In the genomic region with DNA sequence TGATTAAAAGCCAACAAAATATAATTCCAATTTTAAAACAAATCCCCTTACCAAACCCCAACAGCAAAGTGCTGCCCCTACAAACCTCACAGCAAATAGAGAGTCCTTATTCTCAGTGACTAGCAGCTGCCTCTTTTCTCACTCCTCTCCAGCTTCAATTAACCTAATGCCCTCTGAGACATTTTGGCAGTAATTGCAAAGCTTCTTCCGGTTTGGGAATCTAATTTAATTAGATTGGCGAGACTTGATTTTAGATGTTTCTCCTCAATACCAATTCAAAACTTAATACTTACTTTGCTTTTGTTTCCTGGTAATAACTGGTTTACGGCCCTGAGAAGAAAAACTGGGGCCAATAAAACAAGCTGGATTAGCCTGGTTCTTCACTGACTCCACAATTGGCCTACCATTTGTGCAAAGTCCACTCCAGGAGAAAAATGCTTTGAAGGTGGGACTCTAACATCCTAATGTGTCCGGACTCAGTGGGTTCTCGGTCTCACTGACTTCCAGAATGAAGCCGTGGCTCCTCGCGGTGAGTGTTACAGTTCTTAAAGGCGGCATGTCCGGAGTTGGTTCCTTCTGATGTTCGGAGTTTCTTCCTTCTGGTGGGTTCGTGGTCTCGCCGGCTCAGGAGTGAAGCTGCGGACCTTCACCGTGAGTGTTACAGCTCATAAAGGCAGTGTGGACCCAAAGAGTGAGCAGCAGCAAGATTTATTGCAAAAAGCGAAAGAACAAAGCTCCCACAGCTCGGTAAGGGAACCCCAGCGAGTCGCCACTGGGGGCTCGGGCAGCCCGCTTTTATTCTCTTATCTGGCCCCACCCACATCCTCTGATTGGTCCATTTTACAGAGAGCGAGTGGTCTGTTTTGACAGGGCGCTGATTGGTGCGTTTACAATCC, we compare ENCODE assay signal across 23 cellular contexts. TPM values are rescaled to one million over a fixed set of nuclear protein-coding genes. Genes with fewer than 3 reads are reported as not detected.
DNase-seq lines count a peak whose midpoint lies in the region; ATAC-seq and TF ChIP-seq lines count a peak whose summit lies in the region.
"Had no signal": no experiment of that assay in that cellular context is flagged by ENCODE, and none has a peak within 500 bp of the region (broad histone marks: within the 10 kb centered on the region; RNA-seq: fewer than 3 reads in every experiment).

No MANE protein-coding gene starts in this region.

- no peak overlapping the region for H3K4me3 ChIP-seq in Panc1 (ENCODE audit: low read depth in 2 of 2, low read length in 2 of 2)
- no peak overlapping the region for H3K4me3 ChIP-seq in hepatocyte
- H3K4me3 ChIP-seq in spleen = no peak overlapping the region
- H3K4me3 ChIP-seq: GM12878, HAP-1, skin epidermis, suprapubic skin had no signal

- H3K27ac ChIP-seq in Panc1 (ENCODE audit: low read length) = peak overlapping the region; percentile 20; the same call in 1 of the 2 replicates
- peak overlapping the region; percentile 91 for H3K27ac ChIP-seq in hepatocyte
- H3K27ac ChIP-seq in spleen = peak overlapping the region in 5 of 8 donors; percentile 1 to 37 (median 24)
- H3K27ac ChIP-seq: skin epidermis, suprapubic skin had no signal

- H3K36me3 ChIP-seq in Panc1 (ENCODE audit: control insufficient read depth, insufficient read depth, low read length) = no peaks in the 10 kb centered on the region; the same call in 1 of the 2 replicates
- H3K36me3 ChIP-seq in hepatocyte (replicated peaks; ENCODE audit: insufficient read depth, low read depth) = no peaks in the 10 kb centered on the region
- peaks cover 0 to 17% (median 3%) of the 10 kb centered on the region in 6 donors for H3K36me3 ChIP-seq in spleen
- H3K36me3 ChIP-seq: HAP-1 had no signal

- DNase-seq in activated T-cell treated with anti-CD3 and anti-CD28 coated beads, Interleukin-2, amount 50 U/mL, for 24 hours = no peak
- no peak for DNase-seq in activated T-cell treated with anti-CD3 and anti-CD28 coated beads, Interleukin-2, amount 50 U/mL, for 1 hour
- DNase-seq in Panc1 (ENCODE audit: low read depth, low spot score) = no peak
- DNase-seq in hepatocyte (ENCODE audit: low spot score) = peak; percentile 44
- no peak for DNase-seq in spleen
- DNase-seq in left ventricle myocardium superior = no peak
- no peak for DNase-seq in activated gamma-delta T cell (lab: John Stamatoyannopoulos, UW)
- DNase-seq: activated CD4-positive, alpha-beta T cell treated with anti-CD3 and anti-CD28 coated beads, Interleukin-2, amount 50 U/mL, for 1 hour; activated CD8-positive, alpha-beta memory T cell treated with anti-CD3 and anti-CD28 coated beads, Interleukin-2, amount 50 U/mL, for 4 hours; activated naive CD4-positive, alpha-beta T cell treated with anti-CD3 and anti-CD28 coated beads for 36 hours; DMS153; GF-D8; head of caudate nucleus; NCI-H187; NCI-H226; stimulated activated CD4-positive, alpha-beta T cell treated with anti-CD3 and anti-CD28 coated beads, Interleukin-4, amount 100 ng/mL, for 4 hours; T-cell had no signal

- 89% methylated on average over 25 of the region's 25 CpGs for WGBS in hepatocyte (ENCODE audit: low lambda C conversion rate, missing lambda C conversion rate)
- WGBS in spleen, 5 donors = 90 to 94% (median 94%) methylated on average over 24 to 25 of the region's 25 CpGs

- no peaks in the 10 kb centered on the region for H4K20me1 ChIP-seq in hepatocyte (ENCODE audit: insufficient read depth, poor library complexity, severe bottlenecking)

- H3K4me3 Mint-ChIP-seq in activated T-cell treated with anti-CD3 and anti-CD28 coated beads, Interleukin-2, amount 50 U/mL, for 24 hours = no peak overlapping the region
- H3K4me3 Mint-ChIP-seq: activated naive CD4-positive, alpha-beta T cell treated with anti-CD3 and anti-CD28 coated beads for 36 hours; CD14-positive monocyte; T-cell had no signal

- no peaks in the 10 kb centered on the region for H3K27me3 Mint-ChIP-seq in activated T-cell treated with anti-CD3 and anti-CD28 coated beads, Interleukin-2, amount 50 U/mL, for 24 hours
- H3K27me3 Mint-ChIP-seq: T-cell had no signal

- H3K4me1 ChIP-seq in Panc1 (ENCODE audit: control insufficient read depth, insufficient read depth, low read length) = peaks cover 6% of the 10 kb centered on the region; the same call in 1 of the 2 replicates
- H3K4me1 ChIP-seq in hepatocyte (ENCODE audit: insufficient read depth) = no peaks in the 10 kb centered on the region
- H3K4me1 ChIP-seq in spleen = peaks cover 3 to 34% (median 18%) of the 10 kb centered on the region in 6 donors
- H3K4me1 ChIP-seq: suprapubic skin had no signal

- ATAC-seq in Panc1 (no peak), GM21367 (IDR thresholded peaks at IDR 0.05; ENCODE audit: unreplicated experiment) (no peak), left ventricle myocardium superior (no peak)
- ATAC-seq: GM12878, T-cell had no signal

- H3K4me2 ChIP-seq in hepatocyte = peak overlapping the region; percentile 30

- H3K27me3 ChIP-seq in Panc1 (ENCODE audit: control insufficient read depth, insufficient read depth, low read length) (no peaks in the 10 kb centered on the region), hepatocyte (no peaks in the 10 kb centered on the region), spleen (replicated peaks in 1 of 7) (no peaks in the 10 kb centered on the region)
- H3K27me3 ChIP-seq: suprapubic skin had no signal

- TF ChIP-seq POLR2A in spleen (IDR thresholded peaks at IDR 0.05) = no peak

- peaks cover 24% of the 10 kb centered on the region for H3K4me1 Mint-ChIP-seq in activated T-cell treated with anti-CD3 and anti-CD28 coated beads, Interleukin-2, amount 50 U/mL, for 24 hours (ENCODE audit: low read depth)

- BruUV-seq in Panc1 (replicated peaks; lab: Mats Ljungman, UMichigan) = no TSS peak

- H3K9me3 ChIP-seq in Panc1 (ENCODE audit: control insufficient read depth, insufficient read depth, low read depth, low read length) = no peaks in the 10 kb centered on the region
- no peaks in the 10 kb centered on the region for H3K9me3 ChIP-seq in hepatocyte (ENCODE audit: low read depth)
- H3K9me3 ChIP-seq in spleen = peaks cover 0 to 8% (median 0%) of the 10 kb centered on the region in 8 donors
- H3K9me3 ChIP-seq: HAP-1, suprapubic skin had no signal

- peaks cover 12% of the 10 kb centered on the region for H3K36me3 Mint-ChIP-seq in activated T-cell treated with anti-CD3 and anti-CD28 coated beads, Interleukin-2, amount 50 U/mL, for 24 hours (ENCODE audit: low read depth)

- no peaks in the 10 kb centered on the region for H3K79me2 ChIP-seq in hepatocyte

- TF ChIP-seq CTCF in Panc1 (IDR thresholded peaks at IDR 0.05) (no peak), hepatocyte (IDR thresholded peaks at IDR 0.05; ENCODE audit: poor library complexity) (no peak), spleen (IDR thresholded peaks at IDR 0.05 in 8 of 11, conservative IDR thresholded peaks at IDR 0.05 in 3 of 11) (no peak)

- H3K9me2 ChIP-seq in hepatocyte (replicated peaks; ENCODE audit: insufficient read depth) = no peaks in the 10 kb centered on the region

- H2AFZ ChIP-seq in hepatocyte = no peak overlapping the region

- in situ Hi-C loops in Panc1 (cut with HindIII; ENCODE audit: low pct_unique_long_range_greater_than_20kb, low sequenced_read_pairs) = no loop called here

- peaks cover 2% of the 10 kb centered on the region for H3K9me3 Mint-ChIP-seq in activated T-cell treated with anti-CD3 and anti-CD28 coated beads, Interleukin-2, amount 50 U/mL, for 24 hours
- H3K9me3 Mint-ChIP-seq: activated naive CD4-positive, alpha-beta T cell treated with anti-CD3 and anti-CD28 coated beads for 36 hours; T-cell had no signal

- POLR2A ChIA-PET in Panc1 (lab: Charles Lee) = no interaction called here

- peak overlapping the region; percentile 38 for H3K27ac Mint-ChIP-seq in activated T-cell treated with anti-CD3 and anti-CD28 coated beads, Interleukin-2, amount 50 U/mL, for 24 hours
- H3K27ac Mint-ChIP-seq: activated naive CD4-positive, alpha-beta T cell treated with anti-CD3 and anti-CD28 coated beads for 36 hours; CD14-positive monocyte had no signal

- intact Hi-C loops in Panc1 (cut with micrococcal nuclease; ENCODE audit: unreplicated experiment) = no loop called here
- intact Hi-C loops in spleen (cut with DNase I; ENCODE audit: low total_unique reads) = no loop called here
- intact Hi-C loops in left ventricle myocardium superior (cut with micrococcal nuclease) = no loop called here

- CTCF ChIA-PET in Panc1 (lab: Charles Lee) = no interaction called here

RNA-seq across cellular contexts. Expression of a gene that starts 52.8 kb away (rescaled TPM):
- 89.8 TPM for total RNA-seq in Panc1 (2021; ENCODE audit: unreplicated experiment)
- polyA plus RNA-seq in Panc1 (2012; ENCODE audit: insufficient read length) = 34.3 TPM
- total RNA-seq in hepatocyte = 132 and 145 TPM in 2 replicates
- 67.5 and 69.4 TPM in 2 replicates for polyA plus RNA-seq in hepatocyte
- total RNA-seq in spleen = 100 to 1,000 TPM in 1 of 7 donors, 10 to 100 TPM in 6; 50.3 to 104 (median 58.8) TPM
- 10 to 100 TPM; 10.4 to 12.8 (median 10.6) TPM for polyA plus RNA-seq in spleen
- total RNA-seq in left ventricle myocardium superior = 56.2 TPM

Comparison
In these comparisons a context has a peak if more than half of its experiments do, and no peak if none do; other contexts are left out.
1. H3K27ac ChIP-seq: peak in every context shown above with its lines; median percentile 91 in hepatocyte; 24 in spleen; 20 in Panc1.